Comparison of ENCODE assay signal across 8 cellular contexts in the genomic region with DNA sequence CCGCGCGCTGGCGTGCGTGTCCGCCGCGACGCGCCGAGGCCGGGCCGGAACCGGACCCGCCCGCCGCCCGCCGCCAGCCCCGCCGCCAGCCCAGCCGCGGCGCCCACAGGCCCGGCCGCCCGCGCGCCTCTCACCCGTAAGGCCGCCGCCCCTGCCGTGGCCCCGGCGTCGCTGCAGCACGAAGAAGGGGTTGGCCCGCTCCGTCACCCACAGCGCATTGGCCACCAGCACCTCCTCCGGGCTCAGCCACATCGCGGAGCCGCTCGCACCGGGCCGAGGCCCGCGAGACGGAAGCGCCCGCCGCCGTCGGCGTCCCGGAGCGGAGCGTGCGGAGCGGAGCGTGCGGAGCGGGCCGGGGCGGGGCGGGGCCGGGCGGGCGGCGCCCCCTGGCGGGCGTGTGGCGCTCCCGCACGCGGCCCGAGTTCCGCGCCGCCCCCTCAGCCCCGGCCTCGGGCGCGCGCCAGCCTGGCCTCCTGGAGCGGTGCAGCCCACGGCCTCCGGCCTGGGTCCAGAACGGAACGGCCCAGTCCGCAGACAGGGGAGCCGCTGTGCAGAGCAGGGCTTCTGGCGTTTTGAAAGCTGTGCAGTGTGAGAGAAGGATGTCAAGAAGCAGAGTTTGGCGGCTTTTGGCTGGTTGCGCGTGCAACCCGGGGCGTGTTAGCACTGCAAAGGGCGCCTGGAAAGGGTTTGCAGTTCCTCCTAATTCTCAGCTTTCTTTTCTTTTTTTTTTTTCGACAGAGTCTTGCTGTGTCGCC. TPM values are rescaled to one million over a fixed set of nuclear protein-coding genes. Genes with fewer than 3 reads are reported as not detected.
A peak's percentile ranks its signal among the peaks of the same experiment; 100 is the strongest.
DNase-seq lines count a peak whose midpoint lies in the region; ATAC-seq lines count a peak whose summit lies in the region.

Gene TBC1D9B (minus strand): TSS at position 328 of the 755 bp plus-strand sequence. CDS start 76 bp downstream, at position 252.

- peak within 1 kb of the TSS; percentile 44 for H3K4me3 ChIP-seq in mononuclear cell (ENCODE audit: low read length)

- peaks cover 30% of the 10 kb centered on the region for H3K4me1 ChIP-seq in mononuclear cell (ENCODE audit: insufficient read depth, low read length)

- no peaks in the 10 kb centered on the region for H3K27me3 ChIP-seq in mononuclear cell (ENCODE audit: insufficient read depth, low read length)

- DNase-seq in Ammon's horn (ENCODE audit: low spot score) (peak; percentile 72), NOMO-1 treated with dmso at 0.1 percent for 144 hours (lab: John Stamatoyannopoulos, UW; ENCODE audit: unreplicated experiment) (peak; percentile 72), activated T-cell treated with anti-CD3 and anti-CD28 coated beads for 1 hour (ENCODE audit: low read depth) (peak; percentile 51), epidermal melanocyte (ENCODE audit: insufficient read length, low spot score) (peak; percentile 40)
- DNase-seq in stimulated activated CD8-positive, alpha-beta memory T cell treated with anti-CD3 and anti-CD28 coated beads, Interleukin-2, amount 100 ng/mL, for 48 hours (ENCODE audit: low read depth in 2 of 2) = peak; percentile 43 to 55

- ATAC-seq in GM18868 (IDR thresholded peaks at IDR 0.05; ENCODE audit: unreplicated experiment) (peak; percentile 93), HG03135 (IDR thresholded peaks at IDR 0.05; ENCODE audit: unreplicated experiment) (peak; percentile 92)

- H3K9me3 ChIP-seq in mononuclear cell (ENCODE audit: low read depth, low read length) = no peaks in the 10 kb centered on the region

RNA-seq across cellular contexts. Expression of gene TBC1D9B, which starts in this region (rescaled TPM):
- total RNA-seq in mononuclear cell = 36.2 TPM

Comparison
In these comparisons a context has a peak if more than half of its experiments do, and no peak if none do; other contexts are left out.
1. Peak in every context shown above with its lines: DNase-seq, ATAC-seq and H3K4me3 ChIP-seq.